Comparison of ENCODE assay signal across 21 cellular contexts in genomic region chr1:185731446-185731845, GRCh38. TPM values are rescaled to one million over a fixed set of nuclear protein-coding genes. Genes with fewer than 3 reads are reported as not detected.
DNase-seq lines count a peak whose midpoint lies in the region; ATAC-seq, FAIRE-seq and TF ChIP-seq lines count a peak whose summit lies in the region.
"Had no signal": no experiment of that assay in that cellular context is flagged by ENCODE, and none has a peak within 500 bp of the region (broad histone marks: within the 10 kb centered on the region; RNA-seq: fewer than 3 reads in every experiment).

No MANE protein-coding gene starts in this region.

- H3K36me3 ChIP-seq in MM.1S (replicated peaks; ENCODE audit: insufficient read depth, low read length) (no peaks in the 10 kb centered on the region), K562 (ENCODE audit: control insufficient read depth, insufficient read depth, low read length) (no peaks in the 10 kb centered on the region), gastrocnemius medialis (no peaks in the 10 kb centered on the region)
- H3K36me3 ChIP-seq: BE2C, BLaER1 had no signal

- peaks cover 10% of the 10 kb centered on the region; the same call in 1 of the 2 replicates for H3K27me3 ChIP-seq in MM.1S (replicated peaks; ENCODE audit: insufficient read depth, low read length)
- peaks cover 9 to 11% of the 10 kb centered on the region in 2 experiments; a peak in 4 of 5 replicates for H3K27me3 ChIP-seq in K562 (ENCODE audit: control insufficient read depth in 2 of 2, insufficient read depth in 2 of 2, low read length in 2 of 2)
- no peaks in the 10 kb centered on the region for H3K27me3 ChIP-seq in gastrocnemius medialis
- H3K27me3 ChIP-seq: BLaER1 had no signal

- intact Hi-C loops in K562 (cut with micrococcal nuclease), result no loop called here
- intact Hi-C loops in gastrocnemius medialis (cut with DNase I; ENCODE audit: low total_unique reads), result no loop called here

- H3K9me3 ChIP-seq in MM.1S (replicated peaks; ENCODE audit: insufficient read depth, low read length) (no peaks in the 10 kb centered on the region), K562 (replicated peaks; ENCODE audit: control insufficient read depth, insufficient read depth, low read depth, low read length) (no peaks in the 10 kb centered on the region), gastrocnemius medialis (no peaks in the 10 kb centered on the region)
- H3K9me3 ChIP-seq: A549, BE2C, BLaER1 had no signal

- in situ Hi-C loops in K562 (cut with MboI) (no loop called here), gastrocnemius medialis (cut with MboI; ENCODE audit: low sequenced_read_pairs in 4 of 4) (no loop called here)

- no peak overlapping the region for H3K4me3 ChIP-seq in MM.1S (ENCODE audit: low read length)
- no peak overlapping the region for H3K4me3 ChIP-seq in K562
- no peak overlapping the region for H3K4me3 ChIP-seq in gastrocnemius medialis
- H3K4me3 ChIP-seq: A549, BLaER1 had no signal

- no peak for TF ChIP-seq EP300 in K562 (IDR thresholded peaks at IDR 0.05; ENCODE audit: low read length)

- POLR2A ChIA-PET in K562 (lab: Yijun Ruan, JAX), result no interaction called here

- no peak for TF ChIP-seq POLR2A in K562 (conservative IDR thresholded peaks at IDR 0.05)
- no peak for TF ChIP-seq POLR2A in gastrocnemius medialis (IDR thresholded peaks at IDR 0.05)

- no peak for TF ChIP-seq CTCF in MM.1S (IDR thresholded peaks at IDR 0.05; ENCODE audit: low read length)
- no peak for TF ChIP-seq CTCF in K562 (IDR thresholded peaks at IDR 0.05 in 2 of 3, conservative IDR thresholded peaks at IDR 0.05 in 1 of 3; ENCODE audit: insufficient read depth in 2 of 3, low read depth in 1 of 3, low read length in 3 of 3)
- TF ChIP-seq CTCF in gastrocnemius medialis (IDR thresholded peaks at IDR 0.05 in 4 of 5, conservative IDR thresholded peaks at IDR 0.05 in 1 of 5), result no peak

- peaks cover 15% of the 10 kb centered on the region; the same call in 1 of the 2 replicates for H3F3A ChIP-seq in MM.1S (ENCODE audit: insufficient read depth, low read length)

- H3K4me2 ChIP-seq in MM.1S (ENCODE audit: low read depth, low read length) (no peak overlapping the region), K562 (ENCODE audit: insufficient read depth, low read length) (no peak overlapping the region)
- H3K4me2 ChIP-seq: A549, BLaER1 had no signal

- H3K79me2 ChIP-seq in MM.1S (ENCODE audit: low read length) (no peaks in the 10 kb centered on the region), K562 (ENCODE audit: control insufficient read depth, insufficient read depth, low read length) (no peaks in the 10 kb centered on the region)

- no peak overlapping the region for H3K9ac ChIP-seq in MM.1S (ENCODE audit: low read length)
- H3K9ac ChIP-seq in K562 (ENCODE audit: insufficient read depth in 1 of 2, low read depth in 2 of 2, low read length in 2 of 2), result no peak overlapping the region
- H3K9ac ChIP-seq: BLaER1 had no signal

- DNase-seq in MM.1S, result peak; percentile 36
- DNase-seq in K562 (ENCODE audit: extremely low read depth in 1 of 4, low spot score in 3 of 4), result no peak
- no peak for DNase-seq in stimulated activated naive CD4-positive, alpha-beta T cell treated with Interleukin-2 at 50 U/mL for 16 hours (lab: John Stamatoyannopoulos, UW)
- DNase-seq in gastrocnemius medialis, result no peak
- no peak for DNase-seq in DMS 273 (lab: John Stamatoyannopoulos, UW; ENCODE audit: unreplicated experiment)
- DNase-seq: BE2C; C1 segment of cervical spinal cord; CD4-positive, alpha-beta memory T cell; CD4-positive, CD25-positive, alpha-beta regulatory T cell; CD8-positive, alpha-beta memory T cell; COR-L47; DMS79 treated with DMSO at 0.1 percent for 48 hours; GF-D8 had no signal

- no peaks in the 10 kb centered on the region for H3K9me1 ChIP-seq in K562 (ENCODE audit: control insufficient read depth, insufficient read depth, low read length)

- no peaks in the 10 kb centered on the region for H4K20me1 ChIP-seq in MM.1S (ENCODE audit: insufficient read depth, low read length)
- H4K20me1 ChIP-seq in K562 (replicated peaks; ENCODE audit: control insufficient read depth, insufficient read depth, low read length), result no peaks in the 10 kb centered on the region
- H4K20me1 ChIP-seq: BLaER1 had no signal

- TF ChIP-seq RAD21 in K562 (CRISPR knock-in tag; conservative IDR thresholded peaks at IDR 0.05 in 1 of 2, IDR thresholded peaks at IDR 0.05 in 1 of 2), result no peak

- no TSS peak for BruUV-seq in K562 (replicated peaks; lab: Mats Ljungman, UMichigan)

- WGBS in K562 (ENCODE audit: insufficient coverage, low coverage, missing lambda C conversion rate), result 6% methylated on average over 1 of the region's 1 CpG

- H3K27ac ChIP-seq in MM.1S (ENCODE audit: low read length), result no peak overlapping the region
- no peak overlapping the region for H3K27ac ChIP-seq in K562 (ENCODE audit: extremely low read depth, low read depth, low read length)
- no peak overlapping the region for H3K27ac ChIP-seq in gastrocnemius medialis
- H3K27ac ChIP-seq: 22Rv1, A549, BLaER1 had no signal

- ATAC-seq in K562 (no peak), gastrocnemius medialis (no peak)
- ATAC-seq: A549 had no signal

- H3K4me1 ChIP-seq in MM.1S (ENCODE audit: low read length) (peaks cover 15% of the 10 kb centered on the region; the same call in 1 of the 2 replicates), K562 (replicated peaks in 1 of 2; ENCODE audit: control insufficient read depth in 2 of 2, insufficient read depth in 2 of 2, low read length in 2 of 2) (peaks cover 0 to 6% of the 10 kb centered on the region in 2 experiments; a peak in 4 of 5 replicates), gastrocnemius medialis (peaks cover 4 to 5% of the 10 kb centered on the region in 2 donors)
- H3K4me1 ChIP-seq: BE2C, BLaER1 had no signal

- H3K9me2 ChIP-seq in MM.1S (replicated peaks; ENCODE audit: insufficient read depth, low read length), result no peaks in the 10 kb centered on the region

- FAIRE-seq in G401.6 (lab: Jason Lieb, UNC) (peak; percentile 61), K562 (lab: Jason Lieb, UNC) (no peak), islet of Langerhans (lab: Jason Lieb, UNC) (peak; percentile 9)
- FAIRE-seq: A549, GM12891, GM19239 had no signal

- CTCF ChIA-PET in K562 (lab: Yijun Ruan, JAX; ENCODE audit: low intra/inter-chr PET ratio), result no interaction called here

- H2AFZ ChIP-seq in MM.1S (ENCODE audit: low read length) (no peak overlapping the region), K562 (ENCODE audit: low read depth, low read length) (no peak overlapping the region)

TF ChIP-seq in K562, 482 proteins besides CTCF, POLR2A, EP300 and RAD21:
- TF ChIP-seq MAFG (tag; conservative IDR thresholded peaks at IDR 0.05) (peak; percentile 32; the same call in 1 of the 2 replicates), SMARCA5 (IDR thresholded peaks at IDR 0.05) (no peak), SLC30A9 (CRISPR knock-in tag; IDR thresholded peaks at IDR 0.05) (no peak), ZNF551 (CRISPR knock-in tag; IDR thresholded peaks at IDR 0.05) (no peak), C11orf30 (IDR thresholded peaks at IDR 0.05; ENCODE audit: low read depth) (peak; percentile 34; the same call in 1 of the 2 replicates), ZNF316 (IDR thresholded peaks at IDR 0.05) (peak; percentile 84)

RNA-seq across cellular contexts. Expression of gene HMCN1, which starts 2.7 kb away (rescaled TPM):
- 0.07 and 0.32 TPM in 2 replicates for total RNA-seq in K562 (2011; cell fraction: chromatin; rRNA removed; ENCODE audit: low replicate concordance)
- under 0.01 TPM in 2 replicates for total RNA-seq in K562 (2011; cell fraction: nucleolus; rRNA removed)
- total RNA-seq in K562 (2011; cell fraction: nucleoplasm; rRNA removed), result 0.07 TPM in 1 of 2 replicates, not detected in the other
- total RNA-seq in K562 (2014; rRNA removed) (0.08 and 0.18 TPM in 2 replicates), K562 (2014; rRNA removed; fragmentation: Illumina TruSeq; extraction: Trizol) (0.26 and 0.36 TPM in 2 replicates), K562 (2015; rRNA removed; fragmentation: Illumina TruSeq; extraction: Trizol) (0.08 and 0.29 TPM in 2 replicates), K562 (2021) (0.13 and 0.16 TPM in 2 replicates), gastrocnemius medialis (1 to 10 TPM; 2.6 to 7.5 (median 5.1) TPM)
- polyA plus RNA-seq in K562 (2011; rRNA removed) (0.05 and 0.07 TPM in 2 replicates), K562 (2014; fragmentation: Illumina TruSeq; extraction: Trizol) (0.08 and 0.16 TPM in 2 replicates), K562 (2014; fragmentation: Nextera tagmentation; extraction: Ambion mirVana) (under 1 TPM; 0.21 to 0.31 TPM), K562 (2014; rRNA removed) (0.24 and 0.29 TPM in 2 replicates)
- polyA plus RNA-seq in K562 (2011; cell fraction: cytosol; rRNA removed), result 0.04 and 0.07 TPM in 2 replicates
- 0.20 and 0.56 TPM in 2 replicates for polyA plus RNA-seq in K562 (2011; cell fraction: nucleus; rRNA removed)
- polyA plus RNA-seq in K562 (2012), result 0.12 and 0.36 TPM in 2 replicates
- polyA minus RNA-seq in K562 (2011; rRNA and poly(A)+ RNA removed), result 0.07 and 0.54 TPM in 2 replicates
- 0.09 TPM in 1 of 2 replicates, not detected in the other for polyA minus RNA-seq in K562 (2011; cell fraction: cytosol; rRNA and poly(A)+ RNA removed)
- polyA minus RNA-seq in K562 (2011; cell fraction: nucleus; rRNA and poly(A)+ RNA removed), result under 0.01 and 0.33 TPM in 2 replicates
- polyA plus RNA-seq: CD14-positive monocyte; CD4-positive, alpha-beta memory T cell; CD8-positive, alpha-beta memory T cell had no signal
